ENCODE assay signal across 7 cellular contexts in genomic region chr11:106425819-106426218, GRCh38.
"Had no signal": no experiment of that assay in that cellular context is flagged by ENCODE, and none has a peak within 500 bp of the region (broad histone marks: within the 10 kb centered on the region; RNA-seq: fewer than 3 reads in every experiment).

No MANE protein-coding gene starts in this region.

- ATAC-seq: HCT116, HepG2 had no signal

- FAIRE-seq: HepG2 had no signal

- DNase-seq: GOT3, H7, HFFc6, KBM-7 had no signal

- H3K4me3 ChIP-seq: HAP-1 had no signal
